ENCODE assay signal across 1 cellular context in the genomic region with DNA sequence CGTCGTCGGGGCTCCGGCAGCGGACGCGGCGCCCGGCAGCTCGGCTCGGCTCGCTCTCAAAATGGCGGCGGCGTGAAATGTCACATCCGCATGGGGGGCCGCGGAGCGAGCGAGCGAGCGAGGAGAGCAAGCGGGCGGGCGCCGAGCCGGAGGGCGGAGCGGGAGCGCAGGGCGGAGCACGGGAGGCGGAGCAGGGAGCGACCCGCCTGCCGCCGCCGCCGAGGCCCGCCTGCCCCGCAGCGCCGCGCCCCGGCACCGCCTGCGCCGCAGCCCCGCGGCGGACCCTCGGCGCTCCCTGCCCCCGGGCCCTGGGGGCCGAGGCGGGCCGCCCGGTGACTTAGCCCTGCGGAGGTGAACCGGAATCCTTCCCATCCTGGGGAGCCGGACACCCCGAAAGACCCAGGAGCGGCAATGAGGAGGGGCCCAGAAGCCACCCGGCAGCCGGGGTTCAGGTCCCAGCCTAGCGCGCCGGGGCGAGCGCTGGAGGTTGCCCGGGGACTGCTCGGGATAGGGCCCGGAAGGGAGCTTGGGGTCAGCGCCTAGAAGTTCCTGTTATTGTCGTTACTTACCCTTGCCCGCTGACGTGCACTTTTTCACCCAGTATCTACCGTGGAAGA.
TF ChIP-seq lines count a peak whose summit lies in the region.

A gene (minus strand): TSS at position 82 of the 617 bp plus-strand sequence. CDS start 621 bp downstream, outside the sequence.

TF ChIP-seq in SK-N-SH treated with all-trans-retinoic acid at 6 μM for 48 hours, 23 proteins besides CTCF, POLR2A, EP300 and RAD21 (continued from another document):
- TF ChIP-seq, protein P1, sequence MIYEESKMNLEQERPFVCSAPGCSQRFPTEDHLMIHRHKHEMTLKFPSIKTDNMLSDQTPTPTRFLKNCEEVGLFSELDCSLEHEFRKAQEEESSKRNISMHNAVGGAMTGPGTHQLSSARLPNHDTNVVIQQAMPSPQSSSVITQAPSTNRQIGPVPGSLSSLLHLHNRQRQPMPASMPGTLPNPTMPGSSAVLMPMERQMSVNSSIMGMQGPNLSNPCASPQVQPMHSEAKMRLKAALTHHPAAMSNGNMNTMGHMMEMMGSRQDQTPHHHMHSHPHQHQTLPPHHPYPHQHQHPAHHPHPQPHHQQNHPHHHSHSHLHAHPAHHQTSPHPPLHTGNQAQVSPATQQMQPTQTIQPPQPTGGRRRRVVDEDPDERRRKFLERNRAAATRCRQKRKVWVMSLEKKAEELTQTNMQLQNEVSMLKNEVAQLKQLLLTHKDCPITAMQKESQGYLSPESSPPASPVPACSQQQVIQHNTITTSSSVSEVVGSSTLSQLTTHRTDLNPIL (CRISPR knock-in tag; IDR thresholded peaks at IDR 0.05; ENCODE audit: low read depth): no peak
- no peak for TF ChIP-seq ZNF70 (CRISPR knock-in tag; IDR thresholded peaks at IDR 0.05)
- TF ChIP-seq TOX (CRISPR knock-in tag; IDR thresholded peaks at IDR 0.05; ENCODE audit: borderline replicate concordance): no peak
- no peak for TF ChIP-seq ZFP3 (CRISPR knock-in tag; IDR thresholded peaks at IDR 0.05)
- TF ChIP-seq, protein P2, sequence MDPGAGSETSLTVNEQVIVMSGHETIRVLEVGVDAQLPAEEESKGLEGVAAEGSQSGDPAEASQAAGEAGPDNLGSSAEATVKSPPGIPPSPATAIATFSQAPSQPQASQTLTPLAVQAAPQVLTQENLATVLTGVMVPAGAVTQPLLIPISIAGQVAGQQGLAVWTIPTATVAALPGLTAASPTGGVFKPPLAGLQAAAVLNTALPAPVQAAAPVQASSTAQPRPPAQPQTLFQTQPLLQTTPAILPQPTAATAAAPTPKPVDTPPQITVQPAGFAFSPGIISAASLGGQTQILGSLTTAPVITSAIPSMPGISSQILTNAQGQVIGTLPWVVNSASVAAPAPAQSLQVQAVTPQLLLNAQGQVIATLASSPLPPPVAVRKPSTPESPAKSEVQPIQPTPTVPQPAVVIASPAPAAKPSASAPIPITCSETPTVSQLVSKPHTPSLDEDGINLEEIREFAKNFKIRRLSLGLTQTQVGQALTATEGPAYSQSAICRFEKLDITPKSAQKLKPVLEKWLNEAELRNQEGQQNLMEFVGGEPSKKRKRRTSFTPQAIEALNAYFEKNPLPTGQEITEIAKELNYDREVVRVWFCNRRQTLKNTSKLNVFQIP (CRISPR knock-in tag; IDR thresholded peaks at IDR 0.05; ENCODE audit: borderline replicate concordance, low read depth): no peak
- no peak for TF ChIP-seq TCF4 (CRISPR knock-in tag; IDR thresholded peaks at IDR 0.05; ENCODE audit: borderline replicate concordance)
- no peak for TF ChIP-seq ZC3H10 (CRISPR knock-in tag; IDR thresholded peaks at IDR 0.05)
- no peak for TF ChIP-seq ZFP30 (CRISPR knock-in tag; IDR thresholded peaks at IDR 0.05)
- TF ChIP-seq GLIS3 (CRISPR knock-in tag; IDR thresholded peaks at IDR 0.05): no peak
